Comparison of ENCODE assay signal across 8 cellular contexts in the genomic region with DNA sequence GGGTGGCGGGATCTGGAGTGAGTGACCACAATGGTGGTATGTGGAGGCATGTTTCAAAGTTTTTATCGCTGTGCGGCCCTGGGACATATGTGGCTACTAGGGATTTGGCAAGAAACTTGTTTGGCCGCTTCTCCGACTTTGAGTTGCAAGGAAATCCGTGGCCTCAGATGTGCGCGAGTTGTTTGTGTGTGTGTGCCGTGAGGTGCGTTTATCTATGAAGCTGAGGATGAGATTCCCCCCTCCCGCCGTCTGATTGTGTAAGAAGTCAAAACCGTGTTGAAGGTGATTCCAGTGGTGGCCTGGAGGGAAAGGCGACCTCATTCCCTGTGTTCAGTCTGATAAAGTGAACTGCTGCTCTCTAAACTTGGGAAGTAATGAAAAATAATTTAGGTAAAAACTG. TPM values are rescaled to one million over a fixed set of nuclear protein-coding genes. Genes with fewer than 3 reads are reported as not detected.
DNase-seq lines count a peak whose midpoint lies in the region; ATAC-seq and TF ChIP-seq lines count a peak whose summit lies in the region.

No MANE protein-coding gene starts in this region.

- H3K9me3 ChIP-seq in HEK293 (ENCODE audit: control insufficient read depth, insufficient read depth, low read depth, low read length) (no peaks in the 10 kb centered on the region), iPS-18a (ENCODE audit: control insufficient read depth, low read depth, low read length) (peaks cover 14% of the 10 kb centered on the region)

- H3K4me3 Mint-ChIP-seq in activated naive CD8-positive, alpha-beta T cell treated with anti-CD3 and anti-CD28 coated beads for 36 hours, result peak overlapping the region; percentile 77
- peak overlapping the region; percentile 58 for H3K4me3 Mint-ChIP-seq in stimulated activated effector memory CD8-positive, alpha-beta T cell treated with anti-CD3 and anti-CD28 coated beads, Interleukin-12 subunit alpha, Interleukin-12 subunit beta, amount 100 ng/mL, for 72 hours

- no peak for DNase-seq in AG04449 (ENCODE audit: low read depth, low spot score)
- DNase-seq in activated naive CD8-positive, alpha-beta T cell treated with anti-CD3 and anti-CD28 coated beads for 36 hours, result no peak
- DNase-seq in stimulated activated effector memory CD8-positive, alpha-beta T cell treated with anti-CD3 and anti-CD28 coated beads, Interleukin-12 subunit alpha, Interleukin-12 subunit beta, amount 100 ng/mL, for 72 hours (ENCODE audit: low spot score in 2 of 2), result no peak
- DNase-seq in dedifferentiated amniotic fluid mesenchymal stem cell (ENCODE audit: extremely low spot score), result no peak

- peak overlapping the region; percentile 64 for H3K4me3 ChIP-seq in AG04449 (ENCODE audit: low read depth, low read length)
- H3K4me3 ChIP-seq in HEK293 (ENCODE audit: low read depth, low read length), result peak overlapping the region; percentile 80
- H3K4me3 ChIP-seq in iPS-18a (ENCODE audit: low read length), result peak overlapping the region; percentile 70

- H3K27ac Mint-ChIP-seq in activated naive CD8-positive, alpha-beta T cell treated with anti-CD3 and anti-CD28 coated beads for 36 hours, result no peak overlapping the region
- no peak overlapping the region for H3K27ac Mint-ChIP-seq in stimulated activated effector memory CD8-positive, alpha-beta T cell treated with anti-CD3 and anti-CD28 coated beads, Interleukin-12 subunit alpha, Interleukin-12 subunit beta, amount 100 ng/mL, for 72 hours

- no peaks in the 10 kb centered on the region for H3K36me3 ChIP-seq in HEK293 (ENCODE audit: control insufficient read depth in 2 of 2, insufficient read depth in 1 of 2, low read length in 2 of 2)
- no peaks in the 10 kb centered on the region for H3K36me3 ChIP-seq in iPS-18a (ENCODE audit: control insufficient read depth, low read depth, low read length)

- ATAC-seq in stimulated activated effector memory CD8-positive, alpha-beta T cell treated with anti-CD3 and anti-CD28 coated beads, Interleukin-12 subunit alpha, Interleukin-12 subunit beta, amount 100 ng/mL, for 72 hours, result no peak
- no peak for ATAC-seq in GM21529 (IDR thresholded peaks at IDR 0.05; ENCODE audit: unreplicated experiment)
- ATAC-seq in GM21526 (IDR thresholded peaks at IDR 0.05; ENCODE audit: low FRiP score, unreplicated experiment), result no peak

- peaks cover 56% of the 10 kb centered on the region for H3K27me3 Mint-ChIP-seq in activated naive CD8-positive, alpha-beta T cell treated with anti-CD3 and anti-CD28 coated beads for 36 hours

- no peaks in the 10 kb centered on the region for H3K9me3 Mint-ChIP-seq in activated naive CD8-positive, alpha-beta T cell treated with anti-CD3 and anti-CD28 coated beads for 36 hours
- H3K9me3 Mint-ChIP-seq in stimulated activated effector memory CD8-positive, alpha-beta T cell treated with anti-CD3 and anti-CD28 coated beads, Interleukin-12 subunit alpha, Interleukin-12 subunit beta, amount 100 ng/mL, for 72 hours, result no peaks in the 10 kb centered on the region

- H3K4me1 ChIP-seq in HEK293 (ENCODE audit: control insufficient read depth, insufficient read depth, low read length), result no peaks in the 10 kb centered on the region
- no peaks in the 10 kb centered on the region for H3K4me1 ChIP-seq in iPS-18a (ENCODE audit: control insufficient read depth, low read depth, low read length)

- H3K27me3 ChIP-seq in iPS-18a (ENCODE audit: control insufficient read depth, insufficient read depth, low read length), result no peaks in the 10 kb centered on the region

- H3K9ac ChIP-seq in iPS-18a (ENCODE audit: low read length), result peak overlapping the region; percentile 73

- peaks cover 1% of the 10 kb centered on the region for H3K36me3 Mint-ChIP-seq in activated naive CD8-positive, alpha-beta T cell treated with anti-CD3 and anti-CD28 coated beads for 36 hours
- no peaks in the 10 kb centered on the region for H3K36me3 Mint-ChIP-seq in stimulated activated effector memory CD8-positive, alpha-beta T cell treated with anti-CD3 and anti-CD28 coated beads, Interleukin-12 subunit alpha, Interleukin-12 subunit beta, amount 100 ng/mL, for 72 hours

- POLR2A ChIA-PET in AG04449 (lab: Yijun Ruan, JAX), result no interaction called here
- POLR2A ChIA-PET in HEK293 (lab: Yijun Ruan, JAX), result interaction anchor here (1.2 to 1.7 kb wide), 2 partner anchors 10 to 64 kb away, joined by 4 to 5 read pairs; no protein-coding TSS in a partner anchor

- CTCF ChIA-PET in AG04449 (lab: Yijun Ruan, JAX) (interaction anchor here (0.6 to 5.5 kb wide), 13 partner anchors 10 to 180 kb away, joined by 3 to 32 read pairs (median 5); no protein-coding TSS in a partner anchor), HEK293 (lab: Yijun Ruan, JAX) (interaction anchor here (0.6 to 2.9 kb wide), 7 partner anchors 10 to 118 kb away, joined by 3 to 8 read pairs (median 4); no protein-coding TSS in a partner anchor)

- TF ChIP-seq CTCF in AG04449 (IDR thresholded peaks at IDR 0.05; ENCODE audit: insufficient read depth, low read length, missing control alignments) (no peak), HEK293 (tag by site-specific recombination; IDR thresholded peaks at IDR 0.05) (no peak)

- H3K27ac ChIP-seq in HEK293 (ENCODE audit: extremely low read depth, low read depth, low read length) (peak overlapping the region; percentile 76; the same call in 1 of the 2 replicates), iPS-18a (ENCODE audit: low read length) (no peak overlapping the region)

- H3K4me1 Mint-ChIP-seq in activated naive CD8-positive, alpha-beta T cell treated with anti-CD3 and anti-CD28 coated beads for 36 hours, result peaks cover 6% of the 10 kb centered on the region
- peaks cover 8% of the 10 kb centered on the region for H3K4me1 Mint-ChIP-seq in stimulated activated effector memory CD8-positive, alpha-beta T cell treated with anti-CD3 and anti-CD28 coated beads, Interleukin-12 subunit alpha, Interleukin-12 subunit beta, amount 100 ng/mL, for 72 hours

TF ChIP-seq in HEK293, 187 proteins besides CTCF, POLR2A, EP300 and RAD21:
- TF ChIP-seq, protein P1, sequence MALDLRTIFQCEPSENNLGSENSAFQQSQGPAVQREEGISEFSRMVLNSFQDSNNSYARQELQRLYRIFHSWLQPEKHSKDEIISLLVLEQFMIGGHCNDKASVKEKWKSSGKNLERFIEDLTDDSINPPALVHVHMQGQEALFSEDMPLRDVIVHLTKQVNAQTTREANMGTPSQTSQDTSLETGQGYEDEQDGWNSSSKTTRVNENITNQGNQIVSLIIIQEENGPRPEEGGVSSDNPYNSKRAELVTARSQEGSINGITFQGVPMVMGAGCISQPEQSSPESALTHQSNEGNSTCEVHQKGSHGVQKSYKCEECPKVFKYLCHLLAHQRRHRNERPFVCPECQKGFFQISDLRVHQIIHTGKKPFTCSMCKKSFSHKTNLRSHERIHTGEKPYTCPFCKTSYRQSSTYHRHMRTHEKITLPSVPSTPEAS (tag by site-specific recombination; IDR thresholded peaks at IDR 0.05), result peak; percentile 68
- no peak for TF ChIP-seq GFI1B (tag by site-specific recombination; IDR thresholded peaks at IDR 0.05)

RNA-seq across cellular contexts. Expression of a gene that starts 1.5 kb away (rescaled TPM):
- total RNA-seq in activated naive CD8-positive, alpha-beta T cell treated with anti-CD3 and anti-CD28 coated beads for 36 hours, result under 1 TPM; 0.54 to 0.85 TPM
